In the genomic region with DNA sequence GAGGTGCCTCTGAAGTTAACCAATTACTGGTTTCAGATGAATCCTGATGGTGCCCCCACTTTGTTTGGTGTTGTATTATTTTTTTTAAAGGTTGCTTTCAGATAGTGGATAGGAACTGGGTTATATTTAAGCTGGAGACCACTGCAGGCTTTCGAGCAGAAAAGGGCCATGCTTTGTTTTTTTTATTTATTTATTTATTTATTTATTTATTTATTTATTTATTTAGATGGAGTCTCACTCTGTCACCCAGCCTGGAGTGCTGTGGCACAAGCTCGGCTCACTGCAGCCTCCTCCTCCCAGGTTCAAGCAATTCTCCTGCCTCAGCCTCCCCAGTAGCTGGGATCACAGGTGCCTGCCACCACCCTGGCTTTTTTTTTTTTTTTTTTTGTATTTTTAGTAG, we compare ENCODE assay signal across 12 cellular contexts. TPM values are rescaled to one million over a fixed set of nuclear protein-coding genes. Genes with fewer than 3 reads are reported as not detected.
"Had no signal": no experiment of that assay in that cellular context is flagged by ENCODE, and none has a peak within 500 bp of the region (broad histone marks: within the 10 kb centered on the region; RNA-seq: fewer than 3 reads in every experiment).

No MANE protein-coding gene starts in this region.

RNA-seq across cellular contexts. Expression of gene NSG2, which starts 57.1 kb away (rescaled TPM):
- total RNA-seq: kidney; kidney epithelial cell; lower leg skin; lower lobe of right lung; lung microvascular endothelial cell; mammary epithelial cell; mesothelial cell of epicardium; mononuclear cell; naive thymus-derived CD4-positive, alpha-beta T cell had no signal
- polyA plus RNA-seq: immature natural killer cell; keratinocyte; liver; mammary epithelial cell; naive thymus-derived CD4-positive, alpha-beta T cell had no signal
